In the genomic region with DNA sequence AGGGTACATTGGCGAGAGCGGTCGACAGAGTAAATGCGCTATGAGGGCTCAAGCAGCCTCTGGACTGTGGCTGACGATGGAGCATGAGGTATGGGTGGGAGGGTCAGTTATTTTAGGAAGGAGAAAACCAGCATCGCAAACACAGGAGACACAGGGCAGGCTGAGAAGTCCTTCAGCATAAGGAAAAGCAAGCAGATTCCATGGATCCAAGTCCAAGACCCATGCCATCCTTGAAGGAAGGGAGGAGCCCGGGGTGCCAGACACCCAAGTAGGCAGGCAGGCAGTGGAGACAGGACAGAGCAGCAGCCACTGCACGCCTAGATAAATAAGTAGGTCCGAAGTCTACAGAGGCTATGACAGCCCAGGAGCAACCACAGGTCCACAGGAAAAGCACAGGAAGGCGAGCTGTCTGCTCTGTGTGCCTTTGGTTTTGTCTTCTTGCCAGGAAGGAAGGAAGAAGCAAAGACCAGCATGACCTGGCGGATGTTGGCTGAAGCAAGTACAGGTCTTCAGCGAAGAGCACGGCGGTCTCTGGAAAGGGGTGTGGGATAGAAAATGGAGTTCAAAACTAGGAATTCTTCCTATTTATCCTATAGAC, we compare ENCODE assay signal across 26 cellular contexts.
A peak's percentile ranks its signal among the peaks of the same experiment; 100 is the strongest.
DNase-seq lines count a peak whose midpoint lies in the region; ATAC-seq and TF ChIP-seq lines count a peak whose summit lies in the region.
"Had no signal": no experiment of that assay in that cellular context is flagged by ENCODE, and none has a peak within 500 bp of the region (broad histone marks: within the 10 kb centered on the region; RNA-seq: fewer than 3 reads in every experiment).

No MANE protein-coding gene starts in this region.

- no peak for TF ChIP-seq CTCF in Caco-2 (IDR thresholded peaks at IDR 0.05; ENCODE audit: insufficient read depth in 1 of 2, low read depth in 1 of 2, low read length in 1 of 2, severe bottlenecking in 1 of 2, unreplicated experiment in 1 of 2)
- TF ChIP-seq CTCF in neural progenitor cell (IDR thresholded peaks at IDR 0.05): no peak
- no peak for TF ChIP-seq CTCF in mesothelial cell of epicardium (IDR thresholded peaks at IDR 0.05; ENCODE audit: unreplicated experiment)

- no peak overlapping the region for H3K9ac ChIP-seq in neural progenitor cell
- H3K9ac ChIP-seq: KMS-11, SK-N-SH had no signal

- CTCF ChIA-PET in Caco-2 (lab: Charles Lee): no interaction called here

- peaks cover 12% of the 10 kb centered on the region for H3F3A ChIP-seq in neural progenitor cell (ENCODE audit: low read depth)

- H3K4me2 ChIP-seq in neural progenitor cell: no peak overlapping the region
- H3K4me2 ChIP-seq: KMS-11, SK-N-SH had no signal

- H3K4me3 Mint-ChIP-seq in Caco-2 (ENCODE audit: unreplicated experiment): no peak overlapping the region
- H3K4me3 Mint-ChIP-seq in neural progenitor cell: no peak overlapping the region
- H3K4me3 Mint-ChIP-seq in activated T-helper 17 cell treated with anti-CD3 and anti-CD28 coated beads, Interleukin-2, amount 50 U/mL, for 72 hours: no peak overlapping the region
- no peak overlapping the region for H3K4me3 Mint-ChIP-seq in mesothelial cell of epicardium
- H3K4me3 Mint-ChIP-seq: activated CD4-positive, alpha-beta memory T cell treated with anti-CD3 and anti-CD28 coated beads, Interleukin-2, amount 10 ng/mL, durations not matched to agents 7 days and 5 days; activated naive CD8-positive, alpha-beta T cell treated with anti-CD3 and anti-CD28 coated beads, Interleukin-2, amount 10 ng/mL, durations not matched to agents 7 days and 5 days; T-helper 1 cell treated with Interleukin-12 subunit alpha and Interleukin-12 subunit beta and Interleukin-4 antibody, amounts not matched to agents 30 μg/mL and 1 μg/mL, for 36 hours had no signal

- no peaks in the 10 kb centered on the region for H3K27me3 ChIP-seq in Caco-2 (replicated peaks; ENCODE audit: control insufficient read depth, insufficient read depth, low read length)
- H3K27me3 ChIP-seq in neural progenitor cell: no peaks in the 10 kb centered on the region
- H3K27me3 ChIP-seq: BE2C, dorsolateral prefrontal cortex, upper lobe of right lung had no signal

- H3K4me1 ChIP-seq in Caco-2 (peaks cover 28% of the 10 kb centered on the region), neural progenitor cell (peaks cover 19% of the 10 kb centered on the region)
- H3K4me1 ChIP-seq: BE2C, HAP-1 had no signal

- H3K36me3 ChIP-seq in Caco-2 (ENCODE audit: control insufficient read depth, insufficient read depth, low read length): no peaks in the 10 kb centered on the region
- H3K36me3 ChIP-seq in neural progenitor cell: no peaks in the 10 kb centered on the region
- H3K36me3 ChIP-seq: BE2C, HAP-1, upper lobe of right lung had no signal

- H2AFZ ChIP-seq in neural progenitor cell (replicated peaks): no peak overlapping the region

- H3K4me1 Mint-ChIP-seq in Caco-2 (ENCODE audit: low read depth, unreplicated experiment) (peaks cover 27% of the 10 kb centered on the region), neural progenitor cell (peaks cover 31% of the 10 kb centered on the region), mesothelial cell of epicardium (peaks cover 22% of the 10 kb centered on the region)
- no peaks in the 10 kb centered on the region for H3K4me1 Mint-ChIP-seq in activated T-helper 17 cell treated with anti-CD3 and anti-CD28 coated beads, Interleukin-2, amount 50 U/mL, for 72 hours

- H3K36me3 Mint-ChIP-seq in Caco-2 (ENCODE audit: insufficient read depth, unreplicated experiment): peaks cover 9% of the 10 kb centered on the region
- no peaks in the 10 kb centered on the region for H3K36me3 Mint-ChIP-seq in neural progenitor cell
- no peaks in the 10 kb centered on the region for H3K36me3 Mint-ChIP-seq in activated T-helper 17 cell treated with anti-CD3 and anti-CD28 coated beads, Interleukin-2, amount 50 U/mL, for 72 hours (ENCODE audit: low read depth)
- no peaks in the 10 kb centered on the region for H3K36me3 Mint-ChIP-seq in mesothelial cell of epicardium
- H3K36me3 Mint-ChIP-seq: activated naive CD8-positive, alpha-beta T cell treated with anti-CD3 and anti-CD28 coated beads, Interleukin-2, amount 10 ng/mL, durations not matched to agents 7 days and 5 days had no signal

- no peak for ATAC-seq in activated T-helper 17 cell treated with anti-CD3 and anti-CD28 coated beads, Interleukin-2, amount 50 U/mL, for 72 hours (replicated peaks)
- ATAC-seq: upper lobe of right lung had no signal

- H3K27me3 Mint-ChIP-seq in Caco-2 (ENCODE audit: insufficient read depth, unreplicated experiment): no peaks in the 10 kb centered on the region
- H3K27me3 Mint-ChIP-seq in neural progenitor cell (ENCODE audit: insufficient read depth, low read depth): no peaks in the 10 kb centered on the region
- peaks cover 7% of the 10 kb centered on the region for H3K27me3 Mint-ChIP-seq in activated T-helper 17 cell treated with anti-CD3 and anti-CD28 coated beads, Interleukin-2, amount 50 U/mL, for 72 hours
- H3K27me3 Mint-ChIP-seq in mesothelial cell of epicardium (ENCODE audit: low read depth): no peaks in the 10 kb centered on the region

- H3K27ac ChIP-seq in neural progenitor cell: no peak overlapping the region
- H3K27ac ChIP-seq in caudate nucleus (ENCODE audit: low read depth, low read length): no peak overlapping the region
- H3K27ac ChIP-seq: dorsolateral prefrontal cortex, KMS-11, upper lobe of right lung had no signal

- H3K9me3 ChIP-seq in Caco-2 (no peaks in the 10 kb centered on the region), neural progenitor cell (ENCODE audit: low read depth) (no peaks in the 10 kb centered on the region)
- H3K9me3 ChIP-seq: BE2C, HAP-1, SK-N-SH, upper lobe of right lung had no signal

- H4K20me1 ChIP-seq in neural progenitor cell (ENCODE audit: low read depth): no peaks in the 10 kb centered on the region

- no peaks in the 10 kb centered on the region for H3K9me3 Mint-ChIP-seq in Caco-2 (ENCODE audit: unreplicated experiment)
- peaks cover 3% of the 10 kb centered on the region for H3K9me3 Mint-ChIP-seq in neural progenitor cell
- no peaks in the 10 kb centered on the region for H3K9me3 Mint-ChIP-seq in activated T-helper 17 cell treated with anti-CD3 and anti-CD28 coated beads, Interleukin-2, amount 50 U/mL, for 72 hours
- no peaks in the 10 kb centered on the region for H3K9me3 Mint-ChIP-seq in mesothelial cell of epicardium
- H3K9me3 Mint-ChIP-seq: activated CD4-positive, alpha-beta memory T cell treated with anti-CD3 and anti-CD28 coated beads, Interleukin-2, amount 10 ng/mL, durations not matched to agents 7 days and 5 days; activated naive CD8-positive, alpha-beta T cell treated with anti-CD3 and anti-CD28 coated beads, Interleukin-2, amount 10 ng/mL, durations not matched to agents 7 days and 5 days; T-helper 1 cell treated with Interleukin-12 subunit alpha and Interleukin-12 subunit beta and Interleukin-4 antibody, amounts not matched to agents 30 μg/mL and 1 μg/mL, for 36 hours had no signal

- H3K4me3 ChIP-seq in Caco-2 (ENCODE audit: low read depth, low read length): no peak overlapping the region
- H3K4me3 ChIP-seq in neural progenitor cell: no peak overlapping the region
- H3K4me3 ChIP-seq: dorsolateral prefrontal cortex, HAP-1, lung, upper lobe of right lung had no signal

- DNase-seq in Caco-2 (peak; percentile 18 to 52), RPMI7951 (ENCODE audit: low read depth) (peak; percentile 28), iris pigment epithelial cell (ENCODE audit: low read depth) (peak; percentile 3), neural progenitor cell (ENCODE audit: low spot score) (no peak), NCI-H748 treated with DMSO at 0.1 percent for 48 hours (lab: John Stamatoyannopoulos, UW) (no peak), caudate nucleus (lab: John Stamatoyannopoulos, UW) (no peak), mesothelial cell of epicardium (ENCODE audit: low spot score in 2 of 2, unreplicated experiment in 2 of 2) (no peak)
- DNase-seq: activated CD4-positive, alpha-beta memory T cell treated with anti-CD3 and anti-CD28 coated beads, Interleukin-2, amount 10 ng/mL, durations not matched to agents 7 days and 5 days; activated CD4-positive, CD25-positive, alpha-beta regulatory T cell treated with anti-CD3 and anti-CD28 coated beads, Interleukin-2, amount 50 U/mL, for 72 hours; activated effector memory CD4-positive, alpha-beta T cell treated with anti-CD3 and anti-CD28 coated beads, Interleukin-2, amount 50 U/mL, for 16 hours; activated naive CD8-positive, alpha-beta T cell treated with anti-CD3 and anti-CD28 coated beads, Interleukin-2, amount 10 ng/mL, durations not matched to agents 7 days and 5 days; activated T-cell treated with anti-CD3 and anti-CD28 coated beads for 4 hours; BE2C; dorsolateral prefrontal cortex; kidney; NCI-H1436 treated with DMSO at 0.1 percent for 48 hours; NCI-H2107; NCI-H82; SK-N-SH; stimulated activated CD8-positive, alpha-beta memory T cell treated with anti-CD3 and anti-CD28 coated beads, Interleukin-4, amount 100 ng/mL, for 48 hours; upper lobe of right lung had no signal

- H3K79me2 ChIP-seq in neural progenitor cell (ENCODE audit: low read depth): no peaks in the 10 kb centered on the region

- BruUV-seq in Caco-2 (replicated peaks; lab: Mats Ljungman, UMichigan): no TSS peak

- POLR2A ChIA-PET in Caco-2 (lab: Charles Lee): no interaction called here

- intact Hi-C loops in Caco-2 (cut with micrococcal nuclease; ENCODE audit: unreplicated experiment): no loop called here

- H3K27ac Mint-ChIP-seq in Caco-2 (ENCODE audit: unreplicated experiment) (peak overlapping the region; percentile 80), neural progenitor cell (peak overlapping the region; percentile 65), mesothelial cell of epicardium (no peak overlapping the region)
- no peak overlapping the region for H3K27ac Mint-ChIP-seq in activated T-helper 17 cell treated with anti-CD3 and anti-CD28 coated beads, Interleukin-2, amount 50 U/mL, for 72 hours
- H3K27ac Mint-ChIP-seq: activated CD4-positive, alpha-beta memory T cell treated with anti-CD3 and anti-CD28 coated beads, Interleukin-2, amount 10 ng/mL, durations not matched to agents 7 days and 5 days; activated naive CD8-positive, alpha-beta T cell treated with anti-CD3 and anti-CD28 coated beads, Interleukin-2, amount 10 ng/mL, durations not matched to agents 7 days and 5 days; T-helper 1 cell treated with Interleukin-12 subunit alpha and Interleukin-12 subunit beta and Interleukin-4 antibody, amounts not matched to agents 30 μg/mL and 1 μg/mL, for 36 hours had no signal

Comparison
In these comparisons a context has a peak if more than half of its experiments do, and no peak if none do; other contexts are left out.
1. DNase-seq: peak in Caco-2 (2 of 2), RPMI7951 (single experiment) and iris pigment epithelial cell (single experiment); none in neural progenitor cell (single experiment), NCI-H748 treated with DMSO at 0.1 percent for 48 hours (single experiment), caudate nucleus (0 of 61) and mesothelial cell of epicardium (0 of 2).
2. H3K27ac Mint-ChIP-seq: peak in Caco-2 (single experiment) and neural progenitor cell (single experiment); none in activated T-helper 17 cell treated with anti-CD3 and anti-CD28 coated beads, Interleukin-2, amount 50 U/mL, for 72 hours (single experiment) and mesothelial cell of epicardium (single experiment).